18 cellular contexts compared by ENCODE assay signal in genomic region chr13:113649212-113649611, GRCh38. TPM values are rescaled to one million over a fixed set of nuclear protein-coding genes. Genes with fewer than 3 reads are reported as not detected.
DNase-seq lines count a peak whose midpoint lies in the region; ATAC-seq and TF ChIP-seq lines count a peak whose summit lies in the region.
"Had no signal": no experiment of that assay in that cellular context is flagged by ENCODE, and none has a peak within 500 bp of the region (broad histone marks: within the 10 kb centered on the region; RNA-seq: fewer than 3 reads in every experiment).

No MANE protein-coding gene starts in this region.

- H3K27me3 ChIP-seq in BE2C = no peaks in the 10 kb centered on the region

- peaks cover 10% of the 10 kb centered on the region for H3K4me1 ChIP-seq in BE2C

- H3K27me3 Mint-ChIP-seq in CD14-positive monocyte (ENCODE audit: low read depth in 3 of 3) = peaks cover 5 to 13% (median 13%) of the 10 kb centered on the region in 3 donors

- in situ Hi-C loops in G401 (cut with HindIII; ENCODE audit: low sequenced_read_pairs) = no loop called here

- TF ChIP-seq CTCF in BE2C (IDR thresholded peaks at IDR 0.05; ENCODE audit: low read depth, low read length) (no peak), CD14-positive monocyte (IDR thresholded peaks at IDR 0.05) (no peak)

- H3K27ac Mint-ChIP-seq in CD14-positive monocyte = peak overlapping the region in 2 of 7 donors; percentile 22 to 33
- H3K27ac Mint-ChIP-seq: activated naive CD4-positive, alpha-beta T cell treated with anti-CD3 and anti-CD28 coated beads for 36 hours; HFFc6 had no signal

- peaks cover 16 to 36% (median 32%) of the 10 kb centered on the region in 7 donors for H3K9me3 Mint-ChIP-seq in CD14-positive monocyte
- H3K9me3 Mint-ChIP-seq: activated naive CD4-positive, alpha-beta T cell treated with anti-CD3 and anti-CD28 coated beads for 36 hours; HFFc6 had no signal

- no peaks in the 10 kb centered on the region for H3K9me3 ChIP-seq in BE2C
- H3K9me3 ChIP-seq: mucosa of descending colon, SK-N-SH had no signal

- peak; percentile 4 for DNase-seq in BE2C
- peak; percentile 41 for DNase-seq in CD14-positive monocyte (ENCODE audit: low spot score)
- peak; percentile 21 for DNase-seq in left ventricle myocardium superior
- DNase-seq in posterior vena cava (ENCODE audit: low spot score) = peak; percentile 44
- DNase-seq in middle frontal gyrus (ENCODE audit: extremely low spot score, low spot score) = no peak
- DNase-seq in G401 (ENCODE audit: low spot score) = no peak
- DNase-seq: activated naive CD4-positive, alpha-beta T cell treated with anti-CD3 and anti-CD28 coated beads for 36 hours; GF-D8; HFFc6; hypothalamus; kidney glomerular epithelial cell; NCI-H1048; PC-9; SK-N-SH; stimulated activated naive CD8-positive, alpha-beta T cell treated with anti-CD3 and anti-CD28 coated beads, Interleukin-15, Interleukin-2, amounts not matched to agents 100 U/mL and 50 U/mL, for 24 hours had no signal

- H3K4me3 ChIP-seq in BE2C (ENCODE audit: low read depth, low read length) = no peak overlapping the region
- H3K4me3 ChIP-seq: GM12878, mucosa of descending colon, PC-9 had no signal

- no peak overlapping the region for H3K4me3 Mint-ChIP-seq in CD14-positive monocyte
- H3K4me3 Mint-ChIP-seq: activated naive CD4-positive, alpha-beta T cell treated with anti-CD3 and anti-CD28 coated beads for 36 hours; HFFc6 had no signal

- H3K36me3 Mint-ChIP-seq in CD14-positive monocyte = no peaks in the 10 kb centered on the region

- ATAC-seq in left ventricle myocardium superior = no peak
- ATAC-seq in GM19395 (IDR thresholded peaks at IDR 0.05; ENCODE audit: unreplicated experiment) = no peak
- ATAC-seq: GM12878; mucosa of descending colon; stimulated activated naive CD8-positive, alpha-beta T cell treated with anti-CD3 and anti-CD28 coated beads, Interleukin-15, Interleukin-2, amounts not matched to agents 100 U/mL and 50 U/mL, for 24 hours had no signal

- H3K4me1 Mint-ChIP-seq in CD14-positive monocyte = peaks cover 7% of the 10 kb centered on the region

- intact Hi-C loops in CD14-positive monocyte (cut with micrococcal nuclease) (no loop called here), left ventricle myocardium superior (cut with micrococcal nuclease) (no loop called here), posterior vena cava (cut with DNase I) (no loop called here)

- H3K36me3 ChIP-seq in BE2C = peaks cover 11% of the 10 kb centered on the region

RNA-seq across cellular contexts. Expression of gene ATP4B, which starts 8.8 kb away (rescaled TPM):
- polyA plus RNA-seq in BE2C (2012; ENCODE audit: insufficient read depth, insufficient read length, low read depth) = not detected
- polyA plus RNA-seq in CD14-positive monocyte = not detected
- total RNA-seq in left ventricle myocardium superior (not detected), posterior vena cava (not detected)
- not detected in 2 replicates for total RNA-seq in G401 (2014; rRNA removed; shearing (Covaris generic))
- total RNA-seq: activated naive CD4-positive, alpha-beta T cell treated with anti-CD3 and anti-CD28 coated beads for 36 hours; GM12878; HFFc6; PC-9 had no signal
- polyA plus RNA-seq: SK-N-SH had no signal

RNA-seq across cellular contexts. Expression of gene GRK1, which starts 17.8 kb away (rescaled TPM):
- not detected for polyA plus RNA-seq in BE2C (2012; ENCODE audit: insufficient read depth, insufficient read length, low read depth)
- not detected for polyA plus RNA-seq in CD14-positive monocyte
- total RNA-seq in left ventricle myocardium superior (0.42 TPM), posterior vena cava (not detected)
- 0.07 TPM in 1 of 2 replicates, not detected in the other for total RNA-seq in G401 (2014; rRNA removed; shearing (Covaris generic))
- total RNA-seq: HFFc6, PC-9 had no signal

Comparison
In these comparisons a context has a peak if more than half of its experiments do, and no peak if none do; other contexts are left out.
1. DNase-seq: peak in BE2C (single experiment), CD14-positive monocyte (single experiment), left ventricle myocardium superior (single experiment) and posterior vena cava (single experiment); none in middle frontal gyrus (single experiment) and G401 (single experiment).